17 cellular contexts compared by ENCODE assay signal in genomic region chr17:38794221-38794620, GRCh38. TPM values are rescaled to one million over a fixed set of nuclear protein-coding genes. Genes with fewer than 3 reads are reported as not detected.
DNase-seq lines count a peak whose midpoint lies in the region; ATAC-seq and TF ChIP-seq lines count a peak whose summit lies in the region.
"Had no signal": no experiment of that assay in that cellular context is flagged by ENCODE, and none has a peak within 500 bp of the region (broad histone marks: within the 10 kb centered on the region; RNA-seq: fewer than 3 reads in every experiment).

No MANE protein-coding gene starts in this region.

- no peaks in the 10 kb centered on the region for H3F3A ChIP-seq in Loucy (ENCODE audit: low read depth)

- H3K4me3 ChIP-seq in Loucy (ENCODE audit: low read length, poor library complexity, severe bottlenecking), result no peak overlapping the region
- no peak overlapping the region for H3K4me3 ChIP-seq in adrenal gland
- H3K4me3 ChIP-seq: GM23338 had no signal

- peak overlapping the region in 4 of 5 experiments; percentile 33 to 71 (median 56) for H3K27ac Mint-ChIP-seq in brain
- H3K27ac Mint-ChIP-seq: CD4-positive, CD25-positive, alpha-beta regulatory T cell; GM23338 had no signal

- H2AFZ ChIP-seq in Loucy (ENCODE audit: low read length), result no peak overlapping the region
- H2AFZ ChIP-seq: GM23338 had no signal

- intact Hi-C loops in adrenal gland (cut with DNase I), result no loop called here

- peaks cover 33% of the 10 kb centered on the region for H4K20me1 ChIP-seq in Loucy (ENCODE audit: insufficient read depth, low read length, poor library complexity, severe bottlenecking)

- H3K4me3 Mint-ChIP-seq in brain, result peak overlapping the region in 4 of 5 experiments; percentile 48 to 63 (median 52)
- H3K4me3 Mint-ChIP-seq: GM23338 had no signal

- no peak overlapping the region for H3K9ac ChIP-seq in Loucy (ENCODE audit: low read depth, low read length, poor library complexity, severe bottlenecking)

- H3K9me3 ChIP-seq in Loucy (ENCODE audit: insufficient read depth, low read depth, low read length) (no peaks in the 10 kb centered on the region), adrenal gland (replicated peaks in 1 of 3) (no peaks in the 10 kb centered on the region)
- H3K9me3 ChIP-seq: BE2C had no signal

- H3K36me3 ChIP-seq in Loucy (ENCODE audit: insufficient read depth, low read length) (no peaks in the 10 kb centered on the region), adrenal gland (replicated peaks in 1 of 2) (no peaks in the 10 kb centered on the region)

- no peak for ATAC-seq in GM21723 (IDR thresholded peaks at IDR 0.05; ENCODE audit: unreplicated experiment)
- ATAC-seq: GM23338 had no signal

- TF ChIP-seq POLR2A in adrenal gland (IDR thresholded peaks at IDR 0.05), result no peak

- H3K9me3 Mint-ChIP-seq in brain, result no peaks in the 10 kb centered on the region
- H3K9me3 Mint-ChIP-seq: CD4-positive, CD25-positive, alpha-beta regulatory T cell had no signal

- H3K79me2 ChIP-seq in Loucy (ENCODE audit: insufficient read depth, low read length), result peaks cover 73% of the 10 kb centered on the region

- WGBS in adrenal gland, 4 donors, result 91 to 94% (median 92%) methylated on average over 5 of the region's 5 CpGs

- TF ChIP-seq CTCF in Loucy (conservative IDR thresholded peaks at IDR 0.05; ENCODE audit: low read length) (no peak), brain (conservative IDR thresholded peaks at IDR 0.05) (no peak), adrenal gland (IDR thresholded peaks at IDR 0.05) (no peak)

- peaks cover 41% of the 10 kb centered on the region for H3K36me3 Mint-ChIP-seq in brain

- H3K9me2 ChIP-seq in Loucy (replicated peaks; ENCODE audit: low read depth, low read length), result no peaks in the 10 kb centered on the region

- peaks cover 67% of the 10 kb centered on the region for H3K4me1 Mint-ChIP-seq in brain

- DNase-seq in NCI-H69 (lab: John Stamatoyannopoulos, UW) (peak; percentile 12), foreskin melanocyte (peak; percentile 91), SHP77 (lab: John Stamatoyannopoulos, UW) (no peak), adrenal gland (no peak), SW480 (ENCODE audit: low spot score) (no peak)
- DNase-seq: ACHN; BE2C; C1 segment of cervical spinal cord; CD4-positive, CD25-positive, alpha-beta regulatory T cell; DMS153; DMS79; GDM1; HCEC 1CT had no signal

- peaks cover 8% of the 10 kb centered on the region for H3K27me3 Mint-ChIP-seq in brain
- H3K27me3 Mint-ChIP-seq: CD4-positive, CD25-positive, alpha-beta regulatory T cell had no signal

- H3K27ac ChIP-seq in adrenal gland, result no peak overlapping the region

- peak overlapping the region; percentile 46 for H3K4me2 ChIP-seq in Loucy (ENCODE audit: low read depth, low read length, poor library complexity, severe bottlenecking)
- H3K4me2 ChIP-seq: GM23338 had no signal

- H3K27me3 ChIP-seq in Loucy (ENCODE audit: insufficient read depth, low read length, poor library complexity, severe bottlenecking) (no peaks in the 10 kb centered on the region), adrenal gland (no peaks in the 10 kb centered on the region)
- H3K27me3 ChIP-seq: BE2C had no signal

- peaks cover 29% of the 10 kb centered on the region for H3K4me1 ChIP-seq in Loucy (ENCODE audit: insufficient read depth, low read length, poor library complexity, severe bottlenecking)
- H3K4me1 ChIP-seq in adrenal gland (replicated peaks in 1 of 2), result peaks cover 22 to 53% of the 10 kb centered on the region in 2 donors

RNA-seq across cellular contexts. Expression of gene PIP4K2B, which starts 5.1 kb away (rescaled TPM):
- polyA plus RNA-seq in brain (ENCODE audit: insufficient read depth, low read depth, low replicate concordance) (90.8 TPM), adrenal gland (10 to 100 TPM; 30.0 to 49.9 (median 44.0) TPM)
- total RNA-seq in adrenal gland, result 10 to 100 TPM; 48.5 to 92.4 (median 74.9) TPM

RNA-seq across cellular contexts. Expression of gene CWC25, which starts 30.9 kb away (rescaled TPM):
- 9.2 TPM for polyA plus RNA-seq in brain (ENCODE audit: insufficient read depth, low read depth, low replicate concordance)
- 10 to 100 TPM in 7 of 8 donors, 1 to 10 TPM in 1; 4.5 to 21.8 (median 14.3) TPM for total RNA-seq in adrenal gland
- polyA plus RNA-seq in adrenal gland, result 10 to 100 TPM; 20.7 to 47.8 (median 33.1) TPM

RNA-seq across cellular contexts. Expression of gene PSMB3, which starts 41.7 kb away (rescaled TPM):
- 278 TPM for polyA plus RNA-seq in brain (ENCODE audit: insufficient read depth, low read depth, low replicate concordance)
- total RNA-seq in adrenal gland, result 100 to 1,000 TPM; 138 to 315 (median 235) TPM
- polyA plus RNA-seq in adrenal gland, result 100 to 1,000 TPM; 240 to 556 (median 328) TPM

RNA-seq across cellular contexts. Expression of gene PCGF2, which starts 46.1 kb away (rescaled TPM):
- polyA plus RNA-seq in brain (ENCODE audit: insufficient read depth, low read depth, low replicate concordance), result 88.3 TPM
- 10 to 100 TPM in 7 of 8 donors, 1 to 10 TPM in 1; 7.4 to 82.3 (median 38.9) TPM for total RNA-seq in adrenal gland
- 100 to 1,000 TPM in 2 of 3 donors, 10 to 100 TPM in 1; 13.4 to 233 (median 144) TPM for polyA plus RNA-seq in adrenal gland
- polyA plus RNA-seq: CD4-positive, CD25-positive, alpha-beta regulatory T cell had no signal

RNA-seq across cellular contexts. Expression of gene RPL23, which starts 59.3 kb away (rescaled TPM):
- polyA plus RNA-seq in brain (ENCODE audit: insufficient read depth, low read depth, low replicate concordance) (2,078 TPM), adrenal gland (1,000 to 10,000 TPM; 2,027 to 3,246 (median 2,815) TPM)
- total RNA-seq in adrenal gland, result 1,000 to 10,000 TPM in 6 of 8 donors, 100 to 1,000 TPM in 2; 927 to 1,685 (median 1,368) TPM

Comparison
In these comparisons a context has a peak if more than half of its experiments do, and no peak if none do; other contexts are left out.
1. DNase-seq: peak in NCI-H69 (single experiment) and foreskin melanocyte (single experiment); none in SHP77 (0 of 2), adrenal gland (0 of 7) and SW480 (single experiment).